ENCODE assay signal across 8 cellular contexts in the genomic region with DNA sequence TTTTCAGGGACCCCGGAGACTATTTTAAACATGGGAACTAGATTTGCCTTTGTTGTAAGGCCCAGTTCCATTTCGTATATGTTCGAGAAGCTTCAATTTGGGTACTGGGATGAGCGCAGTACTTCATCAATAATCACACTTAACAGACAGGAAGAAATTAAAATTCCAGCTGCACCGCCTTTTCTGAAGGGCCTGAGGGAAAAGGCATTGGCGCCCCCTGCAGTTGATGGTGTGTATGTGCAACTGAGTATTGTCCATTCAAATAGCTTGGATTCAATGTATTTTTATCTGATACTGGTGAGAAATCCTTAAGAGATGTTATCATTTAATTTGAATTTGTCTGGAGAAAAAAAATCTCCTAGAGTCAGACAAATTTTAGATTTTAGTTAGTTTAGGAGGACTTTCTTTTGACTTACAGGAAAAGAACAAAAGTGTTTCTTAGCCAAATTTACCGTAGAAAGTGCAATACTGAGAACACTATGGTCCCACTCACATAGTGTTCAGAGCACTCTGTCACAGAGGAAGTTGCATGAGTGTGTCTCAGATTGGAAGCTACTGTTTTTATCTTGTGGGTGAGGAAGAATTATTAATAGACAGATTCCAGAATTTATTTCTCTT.
DNase-seq lines count a peak whose midpoint lies in the region; ATAC-seq, FAIRE-seq and TF ChIP-seq lines count a peak whose summit lies in the region.

No MANE protein-coding gene starts in this region.

- no peak for ATAC-seq in activated CD4-positive, CD25-positive, alpha-beta regulatory T cell treated with anti-CD3 and anti-CD28 coated beads, Interleukin-2, amount 50 U/mL, for 24 hours
- ATAC-seq in GM21423 (IDR thresholded peaks at IDR 0.05; ENCODE audit: unreplicated experiment) = no peak

- DNase-seq in activated CD4-positive, CD25-positive, alpha-beta regulatory T cell treated with anti-CD3 and anti-CD28 coated beads, Interleukin-2, amount 50 U/mL, for 72 hours = peak; percentile 56
- DNase-seq in NCI-H1417 treated with DMSO at 0.1 percent for 48 hours (lab: John Stamatoyannopoulos, UW) (peak; percentile 11), fibroblast of mammary gland (ENCODE audit: low read depth) (peak; percentile 67), nephron progenitor cell (peak; percentile 80), urothelium cell line (ENCODE audit: low spot score) (peak; percentile 68)

- no peak overlapping the region for H3K27ac Mint-ChIP-seq in nephron progenitor cell

- H3K27me3 Mint-ChIP-seq in nephron progenitor cell (ENCODE audit: low read depth, poor library complexity) = peaks cover 8% of the 10 kb centered on the region

- H3K4me3 Mint-ChIP-seq in nephron progenitor cell = no peak overlapping the region

- H3K4me1 Mint-ChIP-seq in nephron progenitor cell = peaks cover 14% of the 10 kb centered on the region

- FAIRE-seq in urothelium cell line (lab: Jason Lieb, UNC) = peak; percentile 44

- TF ChIP-seq CTCF in WI38 (IDR thresholded peaks at IDR 0.05; ENCODE audit: low read depth, low read length) = peak; percentile 87
- TF ChIP-seq CTCF in fibroblast of mammary gland (conservative IDR thresholded peaks at IDR 0.05; ENCODE audit: control insufficient read depth, insufficient read depth, low read depth, low read length) = peak; percentile 98
- peak; percentile 98 for TF ChIP-seq CTCF in nephron progenitor cell (IDR thresholded peaks at IDR 0.05)

- H3K4me3 ChIP-seq in WI38 (ENCODE audit: low read depth, low read length) (no peak overlapping the region), fibroblast of mammary gland (ENCODE audit: control insufficient read depth, low read depth, low read length) (no peak overlapping the region)

- H3K36me3 Mint-ChIP-seq in nephron progenitor cell (ENCODE audit: low read depth) = no peaks in the 10 kb centered on the region

- no peaks in the 10 kb centered on the region for H3K9me3 Mint-ChIP-seq in nephron progenitor cell

Comparison
In these comparisons a context has a peak if more than half of its experiments do, and no peak if none do; other contexts are left out.
1. DNase-seq: peak in every context shown above with its lines; median percentile 80 in nephron progenitor cell; 68 in urothelium cell line; 67 in fibroblast of mammary gland; 56 in activated CD4-positive, CD25-positive, alpha-beta regulatory T cell treated with anti-CD3 and anti-CD28 coated beads, Interleukin-2, amount 50 U/mL, for 72 hours; 11 in NCI-H1417 treated with DMSO at 0.1 percent for 48 hours.